ENCODE assay signal across 8 cellular contexts in genomic region chr1:33472349-33472980, GRCh38. TPM values are rescaled to one million over a fixed set of nuclear protein-coding genes. Genes with fewer than 3 reads are reported as not detected.
DNase-seq lines count a peak whose midpoint lies in the region; ATAC-seq and TF ChIP-seq lines count a peak whose summit lies in the region.

Gene ZSCAN20, plus strand, starts transcription at chr1:33472645. Its CDS starts 6,644 bp downstream, at chr1:33479289.

- peaks cover 18 to 57% (median 35%) of the 10 kb centered on the region in 6 donors for H3K4me1 ChIP-seq in spleen

- H3K4me3 ChIP-seq in spleen = peak within 1 kb of the TSS; percentile 29 to 74 (median 45)

- H3K36me3 ChIP-seq in spleen = no peaks in the 10 kb centered on the region

- peak within 1 kb of the TSS; percentile 87 for H3K27ac Mint-ChIP-seq in central memory CD8-positive, alpha-beta T cell (ENCODE audit: low read depth)

- no peaks in the 10 kb centered on the region for H3K9me3 Mint-ChIP-seq in central memory CD8-positive, alpha-beta T cell

- H3K36me3 Mint-ChIP-seq in central memory CD8-positive, alpha-beta T cell (ENCODE audit: insufficient read depth) = no peaks in the 10 kb centered on the region

- TF ChIP-seq POLR2A in spleen (IDR thresholded peaks at IDR 0.05) = no peak

- DNase-seq in AG08396 (ENCODE audit: low spot score) (peak; percentile 94), NCI-H345 (lab: John Stamatoyannopoulos, UW) (peak; percentile 99), iris pigment epithelial cell (ENCODE audit: low read depth) (peak; percentile 99), spleen (peak; percentile 96)
- DNase-seq in activated CD4-positive, CD25-positive, alpha-beta regulatory T cell (lab: John Stamatoyannopoulos, UW) = peak; percentile 61 to 77 (median 67)
- DNase-seq in central memory CD8-positive, alpha-beta T cell (ENCODE audit: low spot score in 2 of 2) = peak; percentile 63 to 68

- peak in 2 of 11 experiments; percentile 8 to 18 for TF ChIP-seq CTCF in spleen (IDR thresholded peaks at IDR 0.05 in 8 of 11, conservative IDR thresholded peaks at IDR 0.05 in 3 of 11)

- no peaks in the 10 kb centered on the region for H3K27me3 ChIP-seq in spleen (replicated peaks in 1 of 7)

- WGBS in spleen, 5 donors = 0 to 1% (median 1%) methylated on average over 25 to 37 of the region's 37 CpGs

- H3K27ac ChIP-seq in spleen = peak within 1 kb of the TSS; percentile 48 to 82 (median 76)

- H3K9me3 ChIP-seq in spleen = no peaks in the 10 kb centered on the region

- H3K4me3 Mint-ChIP-seq in central memory CD8-positive, alpha-beta T cell = peak within 1 kb of the TSS; percentile 81

- H3K4me1 Mint-ChIP-seq in central memory CD8-positive, alpha-beta T cell = peaks cover 26% of the 10 kb centered on the region

- intact Hi-C loops in spleen (cut with DNase I; ENCODE audit: low total_unique reads) = loop anchor here (5.0 kb wide), 1 partner anchor 175 kb away; no protein-coding TSS in a partner anchor

- ATAC-seq in GM19023 (IDR thresholded peaks at IDR 0.05; ENCODE audit: unreplicated experiment) = peak; percentile 91
- ATAC-seq in HG03196 (IDR thresholded peaks at IDR 0.05; ENCODE audit: unreplicated experiment) = peak; percentile 90
- ATAC-seq in central memory CD8-positive, alpha-beta T cell (replicated peaks; ENCODE audit: extremely low read depth, poor library complexity, severe bottlenecking) = peak; percentile 98

- H3K27me3 Mint-ChIP-seq in central memory CD8-positive, alpha-beta T cell = no peaks in the 10 kb centered on the region

RNA-seq across cellular contexts. Expression of gene ZSCAN20, which starts in this region (rescaled TPM):
- total RNA-seq in spleen = 1 to 10 TPM; 3.4 to 6.2 (median 4.5) TPM
- polyA plus RNA-seq in spleen = under 1 TPM; 0.28 to 0.64 (median 0.35) TPM

Comparison
In these comparisons a context has a peak if more than half of its experiments do, and no peak if none do; other contexts are left out.
1. Peak in every context shown above with its lines: DNase-seq, ATAC-seq, H3K4me3 ChIP-seq and H3K27ac ChIP-seq.